In genomic region chr6:710601-711571, GRCh38 we compare ENCODE assay signal across 8 cellular contexts. TPM values are rescaled to one million over a fixed set of nuclear protein-coding genes. Genes with fewer than 3 reads are reported as not detected.
A peak's percentile ranks its signal among the peaks of the same experiment; 100 is the strongest.
DNase-seq lines count a peak whose midpoint lies in the region; ATAC-seq, FAIRE-seq and TF ChIP-seq lines count a peak whose summit lies in the region.

No MANE protein-coding gene starts in this region.

- H3F3A ChIP-seq in GM23338 (replicated peaks; ENCODE audit: low read depth) (no peaks in the 10 kb centered on the region), MM.1S (ENCODE audit: insufficient read depth, low read length) (peaks cover 20% of the 10 kb centered on the region)

- peak overlapping the region; percentile 60 for H3K4me3 ChIP-seq in GM12864 (ENCODE audit: low read depth, low read length)
- peak overlapping the region; percentile 67 for H3K4me3 ChIP-seq in GM23338
- peak overlapping the region; percentile 83 for H3K4me3 ChIP-seq in MM.1S (ENCODE audit: low read length)
- peak overlapping the region; percentile 77 for H3K4me3 ChIP-seq in lower lobe of right lung

- H3K9ac ChIP-seq in MM.1S (ENCODE audit: low read length) = peak overlapping the region; percentile 83

- no peaks in the 10 kb centered on the region; the same call in 2 of the 3 replicates for H3K9me3 Mint-ChIP-seq in GM23338

- peaks cover 9% of the 10 kb centered on the region for H3K27me3 Mint-ChIP-seq in GM23338 (ENCODE audit: insufficient read depth, low read depth, poor library complexity)

- H2AFZ ChIP-seq in GM23338 (peak overlapping the region; percentile 88), MM.1S (ENCODE audit: low read length) (peak overlapping the region; percentile 93)

- H3K36me3 Mint-ChIP-seq in GM23338 (ENCODE audit: low read depth) = no peaks in the 10 kb centered on the region

- H3K9me3 ChIP-seq in MM.1S (replicated peaks; ENCODE audit: insufficient read depth, low read length) (no peaks in the 10 kb centered on the region), lower lobe of right lung (no peaks in the 10 kb centered on the region)

- H3K36me3 ChIP-seq in GM23338 (ENCODE audit: insufficient read depth) (no peaks in the 10 kb centered on the region), MM.1S (replicated peaks; ENCODE audit: insufficient read depth, low read length) (no peaks in the 10 kb centered on the region), lower lobe of right lung (no peaks in the 10 kb centered on the region)

- no peaks in the 10 kb centered on the region for H3K79me2 ChIP-seq in GM23338 (replicated peaks; ENCODE audit: insufficient read depth)
- H3K79me2 ChIP-seq in MM.1S (ENCODE audit: low read length) = no peaks in the 10 kb centered on the region

- peak; percentile 94 for ATAC-seq in GM23338
- ATAC-seq in lower lobe of right lung = peak; percentile 93 to 97

- H3K4me1 ChIP-seq in GM23338 (ENCODE audit: insufficient read depth) (peaks cover 46% of the 10 kb centered on the region), MM.1S (ENCODE audit: low read length) (peaks cover 5% of the 10 kb centered on the region; the same call in 1 of the 2 replicates), lower lobe of right lung (peaks cover 20% of the 10 kb centered on the region)

- DNase-seq in GM12864 (ENCODE audit: low read depth) (peak; percentile 65), GM23338 (ENCODE audit: low spot score) (peak; percentile 68), MM.1S (peak; percentile 85), ecto neural progenitor cell (ENCODE audit: low spot score) (peak; percentile 73), lower lobe of right lung (peak; percentile 80), urothelium cell line (ENCODE audit: low spot score) (no peak)
- DNase-seq in activated CD4-positive, alpha-beta T cell treated with anti-CD3 and anti-CD28 coated beads, Interleukin-2, amount 50 U/mL, for 48 hours = peak; percentile 56 to 66
- peak in 2 of 3 donors; percentile 3 to 34 for DNase-seq in stimulated activated CD4-positive, alpha-beta T cell treated with anti-CD3 and anti-CD28 coated beads, TNF-alpha, amount 100 ng/mL, for 1 hour (ENCODE audit: low read depth in 3 of 3, low spot score in 1 of 3)

- no peaks in the 10 kb centered on the region for H4K20me1 ChIP-seq in GM23338 (replicated peaks; ENCODE audit: insufficient read depth)
- no peaks in the 10 kb centered on the region for H4K20me1 ChIP-seq in MM.1S (ENCODE audit: insufficient read depth, low read length)

- H3K27ac Mint-ChIP-seq in GM23338 = no peak overlapping the region; the same call in 1 of the 2 replicates

- H3K9me2 ChIP-seq in GM23338 (ENCODE audit: insufficient read depth) (no peaks in the 10 kb centered on the region), MM.1S (replicated peaks; ENCODE audit: insufficient read depth, low read length) (no peaks in the 10 kb centered on the region)

- FAIRE-seq in urothelium cell line (lab: Jason Lieb, UNC) = no peak

- no peak for TF ChIP-seq CTCF in GM12864 (IDR thresholded peaks at IDR 0.05; ENCODE audit: low read depth, low read length, missing control alignments)
- no peak for TF ChIP-seq CTCF in GM23338 (conservative IDR thresholded peaks at IDR 0.05; ENCODE audit: low read depth in 2 of 2)
- no peak for TF ChIP-seq CTCF in MM.1S (IDR thresholded peaks at IDR 0.05; ENCODE audit: low read length)
- TF ChIP-seq CTCF in lower lobe of right lung (IDR thresholded peaks at IDR 0.05) = no peak

- H3K4me3 Mint-ChIP-seq in GM23338 = peak overlapping the region; percentile 79

- no peaks in the 10 kb centered on the region for H3K27me3 ChIP-seq in GM23338 (ENCODE audit: insufficient read depth)
- no peaks in the 10 kb centered on the region for H3K27me3 ChIP-seq in MM.1S (replicated peaks; ENCODE audit: insufficient read depth, low read length)
- H3K27me3 ChIP-seq in lower lobe of right lung (ENCODE audit: low read depth) = no peaks in the 10 kb centered on the region

- H3K27ac ChIP-seq in GM23338 (ENCODE audit: low read depth) = peak overlapping the region; percentile 63; the same call in 1 of the 2 replicates
- peak overlapping the region; percentile 95 for H3K27ac ChIP-seq in MM.1S (ENCODE audit: low read length)
- H3K27ac ChIP-seq in lower lobe of right lung = peak overlapping the region; percentile 97

- intact Hi-C loops in lower lobe of right lung (cut with DNase I) = no loop called here

- H3K4me1 Mint-ChIP-seq in GM23338 = peaks cover 53% of the 10 kb centered on the region

- peak overlapping the region; percentile 89 for H3K4me2 ChIP-seq in GM23338
- peak overlapping the region; percentile 95 for H3K4me2 ChIP-seq in MM.1S (ENCODE audit: low read depth, low read length)

TF ChIP-seq in GM23338, 12 proteins besides CTCF, POLR2A, EP300 and RAD21:
- TF ChIP-seq POLR2AphosphoS5 (IDR thresholded peaks at IDR 0.05; ENCODE audit: low read depth) (peak; percentile 14; the same call in 1 of the 2 replicates), ZNF462 (CRISPR knock-in tag; IDR thresholded peaks at IDR 0.05) (no peak)

RNA-seq across cellular contexts. Expression of gene EXOC2, which starts 17.9 kb away (rescaled TPM):
- total RNA-seq in GM23338 (2014; rRNA removed; shearing (Covaris generic)) = 90.1 and 93.6 TPM in 2 replicates
- polyA plus RNA-seq in GM23338 (2016; fragmentation: Nextera tagmentation; extraction: Ambion mirVana) = 28.7 and 29.8 TPM in 2 replicates
- total RNA-seq in lower lobe of right lung = 28.5 TPM

RNA-seq across cellular contexts. Expression of gene HUS1B, which starts 54.0 kb away (rescaled TPM):
- total RNA-seq in GM23338 (2014; rRNA removed; shearing (Covaris generic)) = 3.9 and 7.0 TPM in 2 replicates
- 0.94 and 1.3 TPM in 2 replicates for polyA plus RNA-seq in GM23338 (2016; fragmentation: Nextera tagmentation; extraction: Ambion mirVana)
- total RNA-seq in lower lobe of right lung = 1.1 TPM
